ENCODE assay signal across 8 cellular contexts in genomic region chr13:94549241-94550029, GRCh38. TPM values are rescaled to one million over a fixed set of nuclear protein-coding genes. Genes with fewer than 3 reads are reported as not detected.
DNase-seq lines count a peak whose midpoint lies in the region.

No MANE protein-coding gene starts in this region.

- in situ Hi-C loops in G401 (cut with HindIII; ENCODE audit: low sequenced_read_pairs) = no loop called here
- in situ Hi-C loops in HAP-1 (cut with MboI; ENCODE audit: low sequenced_read_pairs) = no loop called here

- H3K36me3 ChIP-seq in HAP-1 (replicated peaks) (no peaks in the 10 kb centered on the region), MG63 (no peaks in the 10 kb centered on the region), neuron (ENCODE audit: insufficient read depth, low read length) (no peaks in the 10 kb centered on the region)

- H3K4me3 ChIP-seq in HAP-1 (peak overlapping the region; percentile 51), MG63 (peak overlapping the region; percentile 59), neuron (ENCODE audit: low read length) (peak overlapping the region; percentile 62)

- DNase-seq in G401 (ENCODE audit: low spot score) (peak; percentile 96), HAP-1 (ENCODE audit: low spot score in 2 of 2) (peak; percentile 88 to 93), MG63 (peak; percentile 95), SIG-M5 treated with dmso at 0.1 percent for 504 hours (lab: John Stamatoyannopoulos, UW; ENCODE audit: unreplicated experiment) (peak; percentile 94), foreskin melanocyte (peak; percentile 90), stromal cell of bone marrow (ENCODE audit: low read depth) (peak; percentile 85)
- peak; percentile 88 to 92 (median 90) for DNase-seq in activated naive CD4-positive, alpha-beta T cell (lab: John Stamatoyannopoulos, UW)

- H3K9me3 ChIP-seq in HAP-1 (no peaks in the 10 kb centered on the region), MG63 (no peaks in the 10 kb centered on the region), neuron (ENCODE audit: low read length) (no peaks in the 10 kb centered on the region)

- H3K27me3 ChIP-seq in HAP-1 (ENCODE audit: low read depth) (no peaks in the 10 kb centered on the region), MG63 (no peaks in the 10 kb centered on the region), neuron (ENCODE audit: insufficient read depth, low read length) (no peaks in the 10 kb centered on the region)

- H3K4me1 ChIP-seq in HAP-1 (peaks cover 21% of the 10 kb centered on the region), neuron (ENCODE audit: insufficient read depth, low read length) (peaks cover 17% of the 10 kb centered on the region)

- H2AFZ ChIP-seq in neuron (ENCODE audit: low read depth, low read length) = peak overlapping the region; percentile 95

RNA-seq across cellular contexts. Expression of gene TGDS, which starts 46.5 kb away (rescaled TPM):
- 20.4 and 34.4 TPM in 2 replicates for total RNA-seq in G401 (2014; rRNA removed; shearing (Covaris generic))
- 15.3 and 16.6 TPM in 2 replicates for total RNA-seq in MG63 (2014; rRNA removed; shearing (Covaris generic); ENCODE audit: low replicate concordance)

RNA-seq across cellular contexts. Expression of gene GPR180, which starts 52.2 kb away (rescaled TPM):
- 5.2 and 7.9 TPM in 2 replicates for total RNA-seq in G401 (2014; rRNA removed; shearing (Covaris generic))
- 8.1 and 11.8 TPM in 2 replicates for total RNA-seq in MG63 (2014; rRNA removed; shearing (Covaris generic); ENCODE audit: low replicate concordance)

Comparison
In these comparisons a context has a peak if more than half of its experiments do, and no peak if none do; other contexts are left out.
1. Peak in every context shown above with its lines: DNase-seq and H3K4me3 ChIP-seq.